In the genomic region with DNA sequence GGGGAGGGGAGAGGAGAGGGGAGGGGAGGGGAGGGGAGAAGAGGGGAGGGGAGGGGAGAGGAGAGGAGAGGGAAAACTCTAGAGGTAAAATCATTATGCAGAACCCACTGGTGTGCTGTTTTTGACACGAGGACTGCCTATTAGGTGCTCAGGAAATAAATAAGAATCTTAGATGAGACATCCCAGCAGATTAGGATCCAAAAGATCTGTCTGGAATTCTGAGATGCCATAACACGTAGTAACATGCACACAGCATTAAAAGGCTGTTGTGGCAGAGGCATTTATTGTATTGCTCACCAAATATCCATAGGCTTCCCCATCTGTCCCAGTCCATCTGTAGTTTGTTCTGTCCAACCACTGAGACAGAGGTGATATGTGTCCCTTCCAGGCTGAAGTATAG, we compare ENCODE assay signal across 13 cellular contexts. TPM values are rescaled to one million over a fixed set of nuclear protein-coding genes. Genes with fewer than 3 reads are reported as not detected.
DNase-seq lines count a peak whose midpoint lies in the region; ATAC-seq, FAIRE-seq and TF ChIP-seq lines count a peak whose summit lies in the region.
"Had no signal": no experiment of that assay in that cellular context is flagged by ENCODE, and none has a peak within 500 bp of the region (broad histone marks: within the 10 kb centered on the region; RNA-seq: fewer than 3 reads in every experiment).

No MANE protein-coding gene starts in this region.

- BruUV-seq in HepG2 (replicated peaks; lab: Mats Ljungman, UMichigan) = no TSS peak
- BruUV-seq in endothelial cell of umbilical vein (replicated peaks; lab: Mats Ljungman, UMichigan) = no TSS peak

- ATAC-seq in HepG2 (no peak), right lobe of liver (no peak), HG03565 (IDR thresholded peaks at IDR 0.05; ENCODE audit: unreplicated experiment) (no peak), HG02623 (IDR thresholded peaks at IDR 0.05; ENCODE audit: unreplicated experiment) (no peak)

- in situ Hi-C loops in HepG2 (cut with HindIII; ENCODE audit: extremely low pct_ligation_motif_present, low pct_unique_long_range_greater_than_20kb) = no loop called here

- H3K4me2 ChIP-seq in HepG2 (ENCODE audit: low read depth, low read length) = no peak overlapping the region
- peak overlapping the region; percentile 15 for H3K4me2 ChIP-seq in endothelial cell of umbilical vein (ENCODE audit: insufficient read depth, low read length)

- DNase-seq in HepG2 (ENCODE audit: low spot score) (no peak), right lobe of liver (no peak), endothelial cell of umbilical vein (ENCODE audit: low read depth, low spot score) (no peak), osteocyte (ENCODE audit: extremely low spot score, unreplicated experiment) (no peak), dorsolateral prefrontal cortex (no peak), OCI-M2 (lab: John Stamatoyannopoulos, UW; ENCODE audit: unreplicated experiment) (no peak)
- DNase-seq: activated T-cell treated with anti-CD3 and anti-CD28 coated beads, Interleukin-2, amount 50 U/mL, for 48 hours; DND-41; GOT3; NCI-H1092 treated with DMSO at 0.1 percent for 48 hours had no signal

- H3K79me2 ChIP-seq in HepG2 (ENCODE audit: insufficient read depth, low read length) (no peaks in the 10 kb centered on the region), endothelial cell of umbilical vein (ENCODE audit: control insufficient read depth, insufficient read depth, low read length) (no peaks in the 10 kb centered on the region)

- FAIRE-seq in HepG2 (lab: Jason Lieb, UNC) (no peak), endothelial cell of umbilical vein (lab: Jason Lieb, UNC) (no peak)
- FAIRE-seq: GM12892 had no signal

- peaks cover 35% of the 10 kb centered on the region for H3K4me1 Mint-ChIP-seq in osteocyte (ENCODE audit: unreplicated experiment)

- no peaks in the 10 kb centered on the region for H3K9me1 ChIP-seq in endothelial cell of umbilical vein (replicated peaks; ENCODE audit: control insufficient read depth, extremely low read depth, insufficient read depth, low read length)

- POLR2A ChIA-PET in HepG2 (lab: Yijun Ruan, JAX) (no interaction called here), endothelial cell of umbilical vein (lab: Charles Lee) (interaction anchor here (2.5 kb wide), 1 partner anchor 10 kb away, joined by 10 read pairs; no protein-coding TSS in a partner anchor)

- intact Hi-C loops in HepG2 (cut with micrococcal nuclease; ENCODE audit: unreplicated experiment) (no loop called here), right lobe of liver (cut with DNase I) (no loop called here), endothelial cell of umbilical vein (cut with micrococcal nuclease) (no loop called here), dorsolateral prefrontal cortex (cut with DNase I) (loop anchor here (10.0 kb wide), 3 partner anchors 48 to 612 kb away; a partner anchor contains a TSS)

- H3K27me3 Mint-ChIP-seq in osteocyte (ENCODE audit: unreplicated experiment) = no peaks in the 10 kb centered on the region

- H3K4me3 Mint-ChIP-seq in osteocyte (ENCODE audit: unreplicated experiment) = no peak overlapping the region

- H3K9me3 ChIP-seq in HepG2 (ENCODE audit: low read length) (no peaks in the 10 kb centered on the region), right lobe of liver (no peaks in the 10 kb centered on the region), endothelial cell of umbilical vein (replicated peaks; ENCODE audit: control insufficient read depth, insufficient read depth, low read length) (no peaks in the 10 kb centered on the region)

- H2AFZ ChIP-seq in HepG2 (ENCODE audit: low read length) (no peak overlapping the region), endothelial cell of umbilical vein (ENCODE audit: low read depth, low read length) (no peak overlapping the region)

- WGBS in HepG2 (ENCODE audit: low lambda C conversion rate) = 58% methylated on average over 2 of the region's 2 CpGs
- 80% methylated on average over 1 of the region's 2 CpGs for WGBS in right lobe of liver (ENCODE audit: insufficient coverage, low coverage, low lambda C conversion rate, missing lambda C conversion rate)

- CTCF ChIA-PET in HepG2 (lab: Yijun Ruan, JAX; ENCODE audit: low intra/inter-chr PET ratio, low total read pairs) = no interaction called here
- CTCF ChIA-PET in endothelial cell of umbilical vein (lab: Charles Lee) = interaction anchor here (1.0 to 11.5 kb wide), 8 partner anchors 9 to 89 kb away, joined by 3 to 113 read pairs (median 6); no protein-coding TSS in a partner anchor

- H3K4me1 ChIP-seq in HepG2 (ENCODE audit: insufficient read depth, low read length) (no peaks in the 10 kb centered on the region), right lobe of liver (peaks cover 0 to 12% (median 4%) of the 10 kb centered on the region in 4 donors), endothelial cell of umbilical vein (ENCODE audit: control insufficient read depth, extremely low read depth, insufficient read depth, low read length) (peaks cover 34% of the 10 kb centered on the region)

- H3K36me3 ChIP-seq in HepG2 (replicated peaks in 1 of 2; ENCODE audit: control insufficient read depth in 1 of 2, insufficient read depth in 2 of 2, low read length in 2 of 2) = no peaks in the 10 kb centered on the region
- H3K36me3 ChIP-seq in right lobe of liver = no peaks in the 10 kb centered on the region
- H3K36me3 ChIP-seq in endothelial cell of umbilical vein (ENCODE audit: control insufficient read depth in 2 of 2, extremely low read depth in 1 of 2, insufficient read depth in 2 of 2, low read length in 2 of 2) = no peaks in the 10 kb centered on the region

- H3K27ac ChIP-seq in HepG2 (ENCODE audit: extremely low read length, insufficient read depth, low read length) = no peak overlapping the region
- H3K27ac ChIP-seq in right lobe of liver = no peak overlapping the region
- peak overlapping the region; percentile 67 for H3K27ac ChIP-seq in endothelial cell of umbilical vein (ENCODE audit: insufficient read depth, low read depth, low read length)
- H3K27ac ChIP-seq in dorsolateral prefrontal cortex = peak overlapping the region in 21 of 59 donors; percentile 2 to 69 (median 38)

- no peak for TF ChIP-seq RAD21 in HepG2 (CRISPR knock-in tag; IDR thresholded peaks at IDR 0.05)

- dilution Hi-C loops in endothelial cell of umbilical vein (cut with MboI; ENCODE audit: extremely low pct_ligation_motif_present, low sequenced_read_pairs) = no loop called here

- TF ChIP-seq CTCF in HepG2 (CRISPR knock-in tag; IDR thresholded peaks at IDR 0.05) (no peak), right lobe of liver (IDR thresholded peaks at IDR 0.05) (no peak), endothelial cell of umbilical vein (IDR thresholded peaks at IDR 0.05; ENCODE audit: extremely low read depth in 1 of 2, insufficient read depth in 1 of 2, low read depth in 1 of 2, low read length in 2 of 2) (no peak), osteocyte (IDR thresholded peaks at IDR 0.05) (no peak), dorsolateral prefrontal cortex (IDR thresholded peaks at IDR 0.05 in 54 of 56, conservative IDR thresholded peaks at IDR 0.05 in 2 of 56; ENCODE audit: low read depth in 1 of 56, partially characterized antibody in 56 of 56) (no peak)

- H3K4me3 ChIP-seq in HepG2 (replicated peaks in 1 of 3; ENCODE audit: insufficient read depth in 1 of 3, low read depth in 2 of 3, low read length in 3 of 3) (no peak overlapping the region), right lobe of liver (no peak overlapping the region), endothelial cell of umbilical vein (replicated peaks in 1 of 3; ENCODE audit: insufficient read depth in 1 of 3, low read depth in 1 of 3, low read length in 3 of 3) (no peak overlapping the region), dorsolateral prefrontal cortex (no peak overlapping the region)

- no peak for TF ChIP-seq EP300 in HepG2 (IDR thresholded peaks at IDR 0.05; ENCODE audit: low read depth in 2 of 2, low read length in 2 of 2)
- no peak for TF ChIP-seq EP300 in HepG2 (CRISPR knock-in tag; IDR thresholded peaks at IDR 0.05; ENCODE audit: borderline replicate concordance)

- H4K20me1 ChIP-seq in HepG2 (ENCODE audit: insufficient read depth, low read length) (no peaks in the 10 kb centered on the region), endothelial cell of umbilical vein (replicated peaks; ENCODE audit: control insufficient read depth, extremely low read depth, insufficient read depth, low read length) (no peaks in the 10 kb centered on the region)

- no peaks in the 10 kb centered on the region for H3K27me3 ChIP-seq in HepG2 (ENCODE audit: control insufficient read depth in 1 of 2, insufficient read depth in 2 of 2, low read length in 2 of 2)
- no peaks in the 10 kb centered on the region for H3K27me3 ChIP-seq in right lobe of liver
- no peaks in the 10 kb centered on the region for H3K27me3 ChIP-seq in endothelial cell of umbilical vein (ENCODE audit: control insufficient read depth in 2 of 2, insufficient read depth in 2 of 2, low read length in 2 of 2)
- no peaks in the 10 kb centered on the region for H3K27me3 ChIP-seq in dorsolateral prefrontal cortex

- H3K9ac ChIP-seq in HepG2 (ENCODE audit: insufficient read depth, low read depth, low read length) (no peak overlapping the region), endothelial cell of umbilical vein (replicated peaks; ENCODE audit: extremely low read depth, insufficient read depth, low read length) (peak overlapping the region; percentile 45)

- H3K9me3 Mint-ChIP-seq in osteocyte (ENCODE audit: unreplicated experiment) = no peaks in the 10 kb centered on the region

- peak overlapping the region; percentile 93 for H3K27ac Mint-ChIP-seq in osteocyte (ENCODE audit: unreplicated experiment)

- TF ChIP-seq POLR2A in HepG2 (IDR thresholded peaks at IDR 0.05; ENCODE audit: insufficient read depth in 1 of 2, low read depth in 2 of 2, low read length in 2 of 2) (no peak), right lobe of liver (IDR thresholded peaks at IDR 0.05) (no peak), endothelial cell of umbilical vein (IDR thresholded peaks at IDR 0.05; ENCODE audit: low read depth, low read length) (no peak)

- no peaks in the 10 kb centered on the region for H3K36me3 Mint-ChIP-seq in osteocyte (ENCODE audit: unreplicated experiment)

RNA-seq across cellular contexts. Expression of a gene that starts 40.8 kb away (rescaled TPM):
- total RNA-seq in HepG2 (2016; rRNA removed; fragmentation: Illumina TruSeq; extraction: Trizol) = 24.4 and 31.3 TPM in 2 replicates
- total RNA-seq in HepG2 (2016; cell fraction: cytosol; rRNA removed; fragmentation: Illumina TruSeq; extraction: Trizol; ENCODE audit: low read depth) = 33.8 and 35.5 TPM in 2 replicates
- total RNA-seq in HepG2 (2016; cell fraction: insoluble cytoplasmic fraction; rRNA removed; fragmentation: Illumina TruSeq; extraction: Trizol) = 22.1 and 28.1 TPM in 2 replicates
- 22.4 and 24.0 TPM in 2 replicates for total RNA-seq in HepG2 (2016; cell fraction: membrane; rRNA removed; fragmentation: Illumina TruSeq; extraction: Trizol)
- total RNA-seq in HepG2 (2016; cell fraction: nucleus; rRNA removed; fragmentation: Illumina TruSeq; extraction: Trizol) = 66.2 and 71.2 TPM in 2 replicates
- 6.3 and 7.2 TPM in 2 replicates for polyA plus RNA-seq in HepG2 (2011; rRNA removed)
- polyA plus RNA-seq in HepG2 (2011; cell fraction: cytosol; rRNA removed) = 4.4 and 6.3 TPM in 2 replicates
- 37.0 and 41.5 TPM in 2 replicates for polyA plus RNA-seq in HepG2 (2011; cell fraction: nucleus; rRNA removed)
- polyA plus RNA-seq in HepG2 (2012) = 22.0 and 24.0 TPM in 2 replicates
- polyA plus RNA-seq in HepG2 (2016; cell fraction: cytosol; fragmentation: Illumina TruSeq; extraction: Trizol; ENCODE audit: low read depth) = 0.65 and 0.67 TPM in 2 replicates
- polyA plus RNA-seq in HepG2 (2016; cell fraction: insoluble cytoplasmic fraction; fragmentation: Illumina TruSeq; extraction: Trizol; ENCODE audit: low read depth) = 15.4 and 16.5 TPM in 2 replicates
- polyA plus RNA-seq in HepG2 (2016; cell fraction: membrane; fragmentation: Illumina TruSeq; extraction: Trizol; ENCODE audit: low read depth) = 2.3 and 2.8 TPM in 2 replicates
- polyA plus RNA-seq in HepG2 (2016; cell fraction: nucleus; fragmentation: Illumina TruSeq; extraction: Trizol; ENCODE audit: insufficient read depth, low read depth) = 36.9 and 42.5 TPM in 2 replicates
- polyA minus RNA-seq in HepG2 (2011; rRNA and poly(A)+ RNA removed; ENCODE audit: low replicate concordance) = 34.9 and 41.2 TPM in 2 replicates
- 15.4 and 16.4 TPM in 2 replicates for polyA minus RNA-seq in HepG2 (2011; cell fraction: cytosol; rRNA and poly(A)+ RNA removed)
- polyA minus RNA-seq in HepG2 (2011; cell fraction: nucleus; rRNA and poly(A)+ RNA removed) = 145 and 151 TPM in 2 replicates
- 10 to 100 TPM; 21.6 to 31.6 (median 25.3) TPM for total RNA-seq in right lobe of liver
- total RNA-seq in endothelial cell of umbilical vein = 68.5 and 74.8 TPM in 2 replicates
- polyA plus RNA-seq in endothelial cell of umbilical vein = 10.1 and 19.0 TPM in 2 replicates
- 10.7 and 11.8 TPM in 2 replicates for polyA plus RNA-seq in endothelial cell of umbilical vein (2011; cell fraction: cytosol; rRNA removed)
- polyA plus RNA-seq in endothelial cell of umbilical vein (2011; cell fraction: nucleus; rRNA removed) = 55.5 and 66.2 TPM in 2 replicates
- 27.7 and 29.8 TPM in 2 replicates for polyA plus RNA-seq in endothelial cell of umbilical vein (2012)
- polyA minus RNA-seq in endothelial cell of umbilical vein = 92.4 and 106 TPM in 2 replicates
- polyA minus RNA-seq in endothelial cell of umbilical vein (2011; cell fraction: cytosol; rRNA and poly(A)+ RNA removed) = 19.5 TPM
- 172 and 208 TPM in 2 replicates for polyA minus RNA-seq in endothelial cell of umbilical vein (2011; cell fraction: nucleus; rRNA and poly(A)+ RNA removed)
- total RNA-seq in osteocyte = 72.9 and 75.6 TPM in 2 replicates
- total RNA-seq in dorsolateral prefrontal cortex = 100 to 1,000 TPM; 106 to 165 (median 137) TPM

Comparison
In these comparisons a context has a peak if more than half of its experiments do, and no peak if none do; other contexts are left out.
1. intact Hi-C loops: an anchor here in dorsolateral prefrontal cortex (10.0 kb wide); none called in HepG2, right lobe of liver and endothelial cell of umbilical vein.